Comparison of ENCODE assay signal across 9 cellular contexts in the genomic region with DNA sequence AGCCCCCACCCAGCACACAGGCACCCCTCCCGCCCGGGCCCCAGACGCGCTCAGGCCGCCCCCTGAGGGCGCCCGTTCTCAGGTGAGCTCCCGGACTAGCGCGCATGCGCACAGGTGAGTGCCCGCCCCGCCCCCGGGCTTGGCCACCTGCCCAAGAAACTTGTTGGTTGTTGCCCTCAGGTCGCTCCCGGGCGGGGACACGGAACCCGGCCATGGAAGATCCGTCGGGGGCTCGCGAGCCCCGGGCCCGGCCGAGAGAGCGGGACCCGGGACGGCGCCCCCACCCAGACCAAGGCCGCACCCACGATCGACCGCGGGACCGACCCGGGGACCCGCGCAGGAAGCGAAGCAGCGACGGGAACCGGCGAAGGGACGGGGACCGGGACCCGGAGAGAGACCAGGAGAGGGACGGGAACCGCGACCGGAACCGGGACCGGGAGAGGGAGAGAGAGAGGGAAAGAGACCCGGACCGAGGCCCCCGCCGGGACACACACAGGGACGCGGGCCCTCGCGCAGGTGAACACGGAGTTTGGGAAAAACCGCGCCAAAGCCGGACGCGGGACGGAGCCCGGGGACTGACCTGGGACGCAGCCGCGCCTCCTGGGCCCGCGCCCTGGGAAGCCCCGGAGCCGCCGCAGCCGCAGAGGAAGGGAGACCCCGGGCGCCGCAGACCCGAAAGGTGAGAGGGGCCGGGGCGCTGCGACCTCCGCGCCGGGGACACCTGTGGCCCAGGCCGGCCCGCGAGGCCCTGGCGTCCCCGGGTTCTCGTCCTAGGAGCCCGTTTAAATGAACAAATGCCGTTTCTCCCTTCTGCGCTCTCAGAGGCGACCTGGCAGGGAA. TPM values are rescaled to one million over a fixed set of nuclear protein-coding genes. Genes with fewer than 3 reads are reported as not detected.
DNase-seq lines count a peak whose midpoint lies in the region; FAIRE-seq and TF ChIP-seq lines count a peak whose summit lies in the region.
"Had no signal": no experiment of that assay in that cellular context is flagged by ENCODE, and none has a peak within 500 bp of the region (broad histone marks: within the 10 kb centered on the region; RNA-seq: fewer than 3 reads in every experiment).

TSS of gene MARVELD3 (plus strand) at position 167 of the 840 bp plus-strand sequence. CDS start at position 213, 46 bp downstream.

- peak within 1 kb of the TSS in 2 of 5 donors; percentile 41 to 57 for H3K27ac ChIP-seq in stomach

- WGBS in stomach, 5 donors: 0 to 2% (median 1%) methylated on average over 34 to 98 of the region's 98 CpGs

- H3K27me3 ChIP-seq in kidney epithelial cell (ENCODE audit: control insufficient read depth, insufficient read depth, low read length) (peaks cover 22% of the 10 kb centered on the region), stomach (peaks cover 0 to 54% (median 24%) of the 10 kb centered on the region in 3 donors)

- H3K9me3 ChIP-seq in stomach: peaks cover 0 to 3% (median 0%) of the 10 kb centered on the region in 4 donors

- DNase-seq in GM12891 (ENCODE audit: insufficient read length, low spot score) (peak; percentile 41), NCI-H526 (lab: John Stamatoyannopoulos, UW) (peak; percentile 52 to 84), astrocyte of the cerebellum (ENCODE audit: low read depth) (no peak), kidney epithelial cell (ENCODE audit: low read depth) (no peak), stomach (peak; percentile 93), T-helper 9 cell (no peak), midbrain (lab: John Stamatoyannopoulos, UW) (no peak), NCI-H82 (lab: John Stamatoyannopoulos, UW) (no peak)

- no peak for TF ChIP-seq CTCF in astrocyte of the cerebellum (IDR thresholded peaks at IDR 0.05; ENCODE audit: low read depth, low read length, missing control alignments)
- TF ChIP-seq CTCF in kidney epithelial cell (IDR thresholded peaks at IDR 0.05; ENCODE audit: insufficient read depth, low read length, poor library complexity, severe bottlenecking): no peak
- no peak for TF ChIP-seq CTCF in stomach (IDR thresholded peaks at IDR 0.05)

- peak; percentile 5 for FAIRE-seq in GM12891 (lab: Jason Lieb, UNC)

- H3K4me1 ChIP-seq in stomach: peaks cover 12 to 26% (median 18%) of the 10 kb centered on the region in 4 donors

- H3K4me3 ChIP-seq in astrocyte of the cerebellum (ENCODE audit: low read depth, low read length) (peak within 1 kb of the TSS; percentile 48), kidney epithelial cell (ENCODE audit: low read depth, low read length) (peak within 1 kb of the TSS; percentile 50), stomach (peak within 1 kb of the TSS; percentile 47 to 79 (median 50))

- intact Hi-C loops in stomach (cut with DNase I; ENCODE audit: low total_unique reads): loop anchor here (10.0 kb wide), 1 partner anchor 211 kb away; no protein-coding TSS in a partner anchor

- in situ Hi-C loops in astrocyte of the cerebellum (cut with HindIII; ENCODE audit: low sequenced_read_pairs): no loop called here

- TF ChIP-seq POLR2A in GM12891 (IDR thresholded peaks at IDR 0.05; ENCODE audit: low read depth, low read length) (no peak), stomach (IDR thresholded peaks at IDR 0.05) (no peak)

- TF ChIP-seq EP300 in stomach (IDR thresholded peaks at IDR 0.05): no peak

- no peaks in the 10 kb centered on the region for H3K36me3 ChIP-seq in kidney epithelial cell (ENCODE audit: control insufficient read depth, insufficient read depth, low read length)
- no peaks in the 10 kb centered on the region for H3K36me3 ChIP-seq in stomach

TF ChIP-seq in GM12891, 5 proteins besides CTCF, POLR2A, EP300 and RAD21:
- TF ChIP-seq POLR2AphosphoS5 (IDR thresholded peaks at IDR 0.05; ENCODE audit: low read depth, low read length): no peak
- no peak for TF ChIP-seq SPI1 (IDR thresholded peaks at IDR 0.05; ENCODE audit: low read depth, low read length)
- no peak for TF ChIP-seq POU2F2 (IDR thresholded peaks at IDR 0.05; ENCODE audit: low read depth, low read length)
- no peak for TF ChIP-seq PAX5 (IDR thresholded peaks at IDR 0.05; ENCODE audit: insufficient read depth, low read length, severe bottlenecking)
- TF ChIP-seq TAF1 (IDR thresholded peaks at IDR 0.05; ENCODE audit: low read depth, low read length): no peak

RNA-seq across cellular contexts. Expression of gene MARVELD3, which starts in this region (rescaled TPM):
- 0.05 TPM for polyA plus RNA-seq in GM12891 (2012; ENCODE audit: low read depth, missing spikeins)
- 9.7 and 15.7 TPM in 2 replicates for total RNA-seq in kidney epithelial cell
- 100 to 1,000 TPM in 1 of 5 donors, 10 to 100 TPM in 1, 1 to 10 TPM in 3; 1.2 to 480 (median 2.4) TPM for total RNA-seq in stomach
- polyA plus RNA-seq in stomach: 1 to 10 TPM; 1.6 to 4.2 (median 2.1) TPM
- total RNA-seq: myocyte had no signal

Comparison
In these comparisons a context has a peak if more than half of its experiments do, and no peak if none do; other contexts are left out.
1. DNase-seq: peak in GM12891 (single experiment), NCI-H526 (2 of 2) and stomach (single experiment); none in astrocyte of the cerebellum (single experiment), kidney epithelial cell (single experiment), T-helper 9 cell (single experiment), midbrain (single experiment) and NCI-H82 (single experiment).
2. Peak in every context shown above with its lines, with median percentiles within 50 percentile points of each other: H3K4me3 ChIP-seq.